ENCODE assay signal across 1 cellular context in the genomic region with DNA sequence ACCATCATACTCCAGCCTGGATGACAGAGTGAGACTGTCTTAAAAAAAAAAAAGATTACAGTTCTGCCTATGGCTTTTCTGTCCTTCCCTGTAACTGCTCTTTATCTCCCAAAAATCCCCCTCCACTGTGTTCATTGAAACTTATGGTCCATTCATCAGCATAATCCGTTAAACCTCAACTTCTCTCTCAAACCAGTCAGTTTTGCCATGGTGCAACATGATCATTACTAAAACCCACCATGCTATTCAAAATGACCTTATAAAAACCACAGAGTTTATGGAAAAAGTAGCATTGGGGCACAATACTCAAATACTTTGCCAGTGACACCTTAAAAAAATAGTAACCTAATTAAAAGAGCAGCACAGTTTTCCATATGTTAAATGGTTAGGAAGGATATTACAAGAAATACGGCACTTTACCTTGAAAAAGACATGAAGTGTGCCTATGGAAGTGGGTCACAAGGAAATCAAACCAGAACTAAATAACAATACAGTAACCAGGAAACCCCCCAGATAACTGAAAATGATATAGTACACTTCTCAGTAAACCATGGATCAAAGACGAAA.
TF ChIP-seq lines count a peak whose summit lies in the region.

No MANE protein-coding gene starts in this region.

TF ChIP-seq in K562, 482 proteins besides CTCF, POLR2A, EP300 and RAD21 (continued from another document):
- TF ChIP-seq, protein P1, sequence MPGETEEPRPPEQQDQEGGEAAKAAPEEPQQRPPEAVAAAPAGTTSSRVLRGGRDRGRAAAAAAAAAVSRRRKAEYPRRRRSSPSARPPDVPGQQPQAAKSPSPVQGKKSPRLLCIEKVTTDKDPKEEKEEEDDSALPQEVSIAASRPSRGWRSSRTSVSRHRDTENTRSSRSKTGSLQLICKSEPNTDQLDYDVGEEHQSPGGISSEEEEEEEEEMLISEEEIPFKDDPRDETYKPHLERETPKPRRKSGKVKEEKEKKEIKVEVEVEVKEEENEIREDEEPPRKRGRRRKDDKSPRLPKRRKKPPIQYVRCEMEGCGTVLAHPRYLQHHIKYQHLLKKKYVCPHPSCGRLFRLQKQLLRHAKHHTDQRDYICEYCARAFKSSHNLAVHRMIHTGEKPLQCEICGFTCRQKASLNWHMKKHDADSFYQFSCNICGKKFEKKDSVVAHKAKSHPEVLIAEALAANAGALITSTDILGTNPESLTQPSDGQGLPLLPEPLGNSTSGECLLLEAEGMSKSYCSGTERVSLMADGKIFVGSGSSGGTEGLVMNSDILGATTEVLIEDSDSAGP (CRISPR knock-in tag; IDR thresholded peaks at IDR 0.05) = no peak
- TF ChIP-seq BACH1 (tag; IDR thresholded peaks at IDR 0.05) (no peak), PHF21A (IDR thresholded peaks at IDR 0.05; ENCODE audit: borderline replicate concordance, low read depth) (no peak), TARDBP (IDR thresholded peaks at IDR 0.05) (no peak)
TF ChIP-seq in K562: peak in this region for 0.
